In genomic region chr10:105868935-105869334, GRCh38 we compare ENCODE assay signal across 25 cellular contexts.
"Had no signal": no experiment of that assay in that cellular context is flagged by ENCODE, and none has a peak within 500 bp of the region (broad histone marks: within the 10 kb centered on the region; RNA-seq: fewer than 3 reads in every experiment).

No MANE protein-coding gene starts in this region.

- FAIRE-seq: colon, endothelial cell of umbilical vein, frontal cortex, kidney had no signal

- H3K4me3 ChIP-seq: coronary artery, dorsolateral prefrontal cortex, esophagus muscularis mucosa, gastroesophageal sphincter, heart left ventricle, hepatocyte, lung had no signal

- H3K36me3 ChIP-seq: esophagus muscularis mucosa, gastroesophageal sphincter, heart left ventricle had no signal

- H3K4me1 ChIP-seq: esophagus muscularis mucosa, foreskin keratinocyte, gastroesophageal sphincter, heart left ventricle had no signal

- ATAC-seq: foreskin keratinocyte, gastroesophageal sphincter, heart left ventricle, left colon, left lobe of liver, left ventricle myocardium superior had no signal

- H3K27ac ChIP-seq: coronary artery, dorsolateral prefrontal cortex, esophagus muscularis mucosa, foreskin keratinocyte, gastroesophageal sphincter, heart left ventricle, hepatocyte had no signal

- H3K27me3 ChIP-seq: dorsolateral prefrontal cortex, esophagus muscularis mucosa, foreskin keratinocyte, gastroesophageal sphincter, heart left ventricle, hepatocyte had no signal

- DNase-seq: dermis blood vessel endothelial cell; dorsolateral prefrontal cortex; effector CD4-positive, alpha-beta T cell; effector memory CD4-positive, alpha-beta T cell; foreskin keratinocyte; heart left ventricle; hypothalamus; immature natural killer cell; islet precursor cell; kidney; kidney glomerular epithelial cell; left colon; left ventricle myocardium superior; mammary epithelial cell; mesendoderm; midbrain had no signal
